9 cellular contexts compared by ENCODE assay signal in the genomic region with DNA sequence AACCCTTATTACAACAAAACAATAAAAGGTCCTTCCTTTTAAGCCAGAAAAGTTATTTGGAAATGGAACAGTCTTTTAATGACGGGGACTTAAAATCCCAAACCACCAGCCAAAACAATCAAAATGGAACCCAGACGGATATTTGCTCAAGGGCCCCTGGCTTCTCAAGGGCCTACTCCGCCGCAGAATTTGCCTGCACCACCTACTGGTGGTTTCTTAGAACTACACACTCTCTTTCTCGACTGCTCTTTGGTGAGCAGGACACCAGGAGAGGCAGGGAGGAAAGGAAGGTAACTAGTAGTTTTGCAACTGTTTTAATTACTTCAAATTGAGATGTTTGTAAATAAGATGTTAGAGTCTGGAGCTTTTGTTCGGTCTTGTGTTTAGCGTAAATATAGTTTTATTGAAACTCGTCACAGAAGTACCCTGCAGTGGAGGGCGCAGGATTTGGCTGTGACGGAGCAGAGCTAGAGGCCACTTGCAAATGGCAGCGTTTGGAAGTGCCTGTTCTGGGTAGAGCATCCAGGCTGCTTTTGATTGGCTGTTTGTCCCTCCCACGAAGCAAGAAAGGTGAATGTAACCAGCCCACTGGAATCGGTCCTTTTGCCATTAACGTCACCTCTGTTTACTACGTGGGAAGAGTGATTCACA.
DNase-seq lines count a peak whose midpoint lies in the region; ATAC-seq and TF ChIP-seq lines count a peak whose summit lies in the region.
"Had no signal": no experiment of that assay in that cellular context is flagged by ENCODE, and none has a peak within 500 bp of the region (broad histone marks: within the 10 kb centered on the region; RNA-seq: fewer than 3 reads in every experiment).

No MANE protein-coding gene starts in this region.

- H3K9ac ChIP-seq in KMS-11: no peak overlapping the region

- H3K27me3 ChIP-seq in KMS-11 (ENCODE audit: insufficient read depth, low read depth): no peaks in the 10 kb centered on the region
- H3K27me3 ChIP-seq in psoas muscle (ENCODE audit: insufficient read depth in 3 of 3, low read length in 2 of 3): peaks cover 0 to 6% (median 2%) of the 10 kb centered on the region in 3 donors

- 70 to 77% (median 76%) methylated on average over 15 of the region's 15 CpGs for WGBS in psoas muscle, 3 donors

- TF ChIP-seq CTCF in KMS-11 (conservative IDR thresholded peaks at IDR 0.05; ENCODE audit: low read depth, low read length) (peak; percentile 62), fibroblast of mammary gland (conservative IDR thresholded peaks at IDR 0.05; ENCODE audit: control insufficient read depth, insufficient read depth, low read depth, low read length) (peak; percentile 79), psoas muscle (IDR thresholded peaks at IDR 0.05) (peak; percentile 69)

- H3K9me3 ChIP-seq in T-helper 17 cell (ENCODE audit: control insufficient read depth, low read length, poor library complexity, severe bottlenecking): no peaks in the 10 kb centered on the region
- no peaks in the 10 kb centered on the region for H3K9me3 ChIP-seq in psoas muscle

- no peaks in the 10 kb centered on the region for H3K36me3 Mint-ChIP-seq in activated T-cell treated with anti-CD3 and anti-CD28 coated beads, Interleukin-2, amount 50 U/mL, for 24 hours (ENCODE audit: low read depth)
- peaks cover 3% of the 10 kb centered on the region for H3K36me3 Mint-ChIP-seq in T-helper 17 cell (ENCODE audit: low read depth)

- H3K4me2 ChIP-seq in KMS-11: no peak overlapping the region

- peaks cover 8% of the 10 kb centered on the region for H3K4me1 Mint-ChIP-seq in activated T-cell treated with anti-CD3 and anti-CD28 coated beads, Interleukin-2, amount 50 U/mL, for 24 hours (ENCODE audit: low read depth)
- peaks cover 7% of the 10 kb centered on the region for H3K4me1 Mint-ChIP-seq in T-helper 17 cell

- H3K36me3 ChIP-seq in KMS-11 (ENCODE audit: insufficient read depth): no peaks in the 10 kb centered on the region
- no peaks in the 10 kb centered on the region for H3K36me3 ChIP-seq in psoas muscle (ENCODE audit: insufficient read depth in 1 of 2, low read depth in 1 of 2)

- ATAC-seq in T-helper 17 cell: peak; percentile 42
- ATAC-seq in psoas muscle: peak in 1 of 4 donors; percentile 47

- H3K9me3 Mint-ChIP-seq in activated T-cell treated with anti-CD3 and anti-CD28 coated beads, Interleukin-2, amount 50 U/mL, for 24 hours: no peaks in the 10 kb centered on the region
- H3K9me3 Mint-ChIP-seq: stimulated activated naive CD8-positive, alpha-beta T cell treated with anti-CD3 and anti-CD28 coated beads, Interleukin-15, Interleukin-2, amounts not matched to agents 100 ng/mL and 50 ng/mL, for 24 hours had no signal

- intact Hi-C loops in psoas muscle (cut with DNase I): loop anchor here in 1 of 2 donors (10.0 kb wide), 1 partner anchor 293 kb away; no protein-coding TSS in a partner anchor

- no peak overlapping the region for H3K4me3 Mint-ChIP-seq in activated T-cell treated with anti-CD3 and anti-CD28 coated beads, Interleukin-2, amount 50 U/mL, for 24 hours
- no peak overlapping the region for H3K4me3 Mint-ChIP-seq in T-helper 17 cell
- H3K4me3 Mint-ChIP-seq: stimulated activated naive CD8-positive, alpha-beta T cell treated with anti-CD3 and anti-CD28 coated beads, Interleukin-15, Interleukin-2, amounts not matched to agents 100 ng/mL and 50 ng/mL, for 24 hours had no signal

- H3K27ac Mint-ChIP-seq in activated T-cell treated with anti-CD3 and anti-CD28 coated beads, Interleukin-2, amount 50 U/mL, for 24 hours: no peak overlapping the region
- no peak overlapping the region for H3K27ac Mint-ChIP-seq in T-helper 17 cell
- H3K27ac Mint-ChIP-seq: stimulated activated naive CD8-positive, alpha-beta T cell treated with anti-CD3 and anti-CD28 coated beads, Interleukin-15, Interleukin-2, amounts not matched to agents 100 ng/mL and 50 ng/mL, for 24 hours had no signal

- no peaks in the 10 kb centered on the region for H3K79me2 ChIP-seq in KMS-11 (ENCODE audit: insufficient read depth, low read depth)

- no peaks in the 10 kb centered on the region for H4K20me1 ChIP-seq in KMS-11 (ENCODE audit: insufficient read depth)

- H2AFZ ChIP-seq in KMS-11 (ENCODE audit: low read depth): no peak overlapping the region

- peaks cover 10% of the 10 kb centered on the region for H3K27me3 Mint-ChIP-seq in activated T-cell treated with anti-CD3 and anti-CD28 coated beads, Interleukin-2, amount 50 U/mL, for 24 hours
- H3K27me3 Mint-ChIP-seq in T-helper 17 cell: peaks cover 78% of the 10 kb centered on the region
- H3K27me3 Mint-ChIP-seq: stimulated activated naive CD8-positive, alpha-beta T cell treated with anti-CD3 and anti-CD28 coated beads, Interleukin-15, Interleukin-2, amounts not matched to agents 100 ng/mL and 50 ng/mL, for 24 hours had no signal

- H3K4me3 ChIP-seq in KMS-11 (IDR thresholded peaks at IDR 0.05; ENCODE audit: insufficient read depth, low read depth, low read length): no peak overlapping the region
- no peak overlapping the region for H3K4me3 ChIP-seq in fibroblast of mammary gland (ENCODE audit: control insufficient read depth, low read depth, low read length)
- H3K4me3 ChIP-seq in psoas muscle: no peak overlapping the region

- H3K27ac ChIP-seq in KMS-11 (no peak overlapping the region), psoas muscle (no peak overlapping the region)

- H3K4me1 ChIP-seq in KMS-11 (ENCODE audit: low read depth, poor library complexity, severe bottlenecking) (no peaks in the 10 kb centered on the region), psoas muscle (no peaks in the 10 kb centered on the region)

- peak; percentile 27 for DNase-seq in activated T-cell treated with anti-CD3 and anti-CD28 coated beads for 48 hours (ENCODE audit: low read depth)
- no peak for DNase-seq in activated T-cell treated with anti-CD3 and anti-CD28 coated beads, Interleukin-2, amount 50 U/mL, for 24 hours
- DNase-seq in T-helper 17 cell: peak in 1 of 3 donors; percentile 22
- peak; percentile 57 for DNase-seq in fibroblast of mammary gland (ENCODE audit: low read depth)
- DNase-seq in psoas muscle: no peak
- no peak for DNase-seq in KG1 (lab: John Stamatoyannopoulos, UW)
- DNase-seq in NK-92 (lab: John Stamatoyannopoulos, UW; ENCODE audit: unreplicated experiment): no peak

Comparison
In these comparisons a context has a peak if more than half of its experiments do, and no peak if none do; other contexts are left out.
1. DNase-seq: peak in activated T-cell treated with anti-CD3 and anti-CD28 coated beads for 48 hours (single experiment) and fibroblast of mammary gland (single experiment); none in activated T-cell treated with anti-CD3 and anti-CD28 coated beads, Interleukin-2, amount 50 U/mL, for 24 hours (single experiment), psoas muscle (0 of 2), KG1 (single experiment) and NK-92 (single experiment).
2. Peak in every context shown above with its lines, with median percentiles within 50 percentile points of each other: CTCF ChIP-seq.